8 cellular contexts compared by ENCODE assay signal in the genomic region with DNA sequence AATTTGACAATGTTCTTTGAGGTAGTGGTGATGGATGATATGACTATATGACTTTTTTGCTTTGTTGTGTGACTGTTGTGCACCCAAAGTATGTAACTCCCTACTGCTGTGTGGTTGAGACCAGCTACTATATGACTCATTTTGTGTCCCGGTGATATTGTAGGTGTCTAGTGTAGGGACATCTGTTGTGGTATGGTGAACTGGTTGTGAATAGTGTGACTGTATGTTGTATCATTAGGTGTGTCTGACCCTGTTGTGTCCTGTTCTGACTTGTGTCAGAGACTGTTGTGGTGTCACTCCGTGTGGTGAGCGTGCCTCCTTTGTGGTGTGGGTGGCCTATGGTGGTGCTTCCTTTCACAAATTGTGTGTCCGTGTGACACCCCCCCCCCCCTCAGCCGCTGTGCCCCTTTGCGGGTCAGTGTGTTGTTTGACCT. TPM values are rescaled to one million over a fixed set of nuclear protein-coding genes. Genes with fewer than 3 reads are reported as not detected.
DNase-seq lines count a peak whose midpoint lies in the region; ATAC-seq and TF ChIP-seq lines count a peak whose summit lies in the region.

No MANE protein-coding gene starts in this region.

- H3K36me3 Mint-ChIP-seq in MCF 10A (ENCODE audit: insufficient read depth, unreplicated experiment) = peaks cover 18% of the 10 kb centered on the region

- H3K4me1 ChIP-seq in cardiac muscle cell (ENCODE audit: low read depth) (peaks cover 27% of the 10 kb centered on the region), MM.1S (ENCODE audit: low read length) (peaks cover 62% of the 10 kb centered on the region), mesodermal cell (ENCODE audit: control insufficient read depth, insufficient read depth, low read length, poor library complexity, severe bottlenecking) (peaks cover 37% of the 10 kb centered on the region), uterus (peaks cover 0 to 12% of the 10 kb centered on the region in 2 donors)

- H3K27me3 Mint-ChIP-seq in MCF 10A (ENCODE audit: insufficient read depth, unreplicated experiment) = no peaks in the 10 kb centered on the region

- H3K27ac ChIP-seq in cardiac muscle cell (no peak overlapping the region), MM.1S (ENCODE audit: low read length) (peak overlapping the region; percentile 98), mesodermal cell (ENCODE audit: low read depth, low read length, severe bottlenecking) (peak overlapping the region; percentile 94), uterus (peak overlapping the region; percentile 63 to 82)

- peaks cover 45% of the 10 kb centered on the region for H3K4me1 Mint-ChIP-seq in MCF 10A (ENCODE audit: insufficient read depth, unreplicated experiment)

- peaks cover 65% of the 10 kb centered on the region for H3F3A ChIP-seq in MM.1S (ENCODE audit: insufficient read depth, low read length)

- intact Hi-C loops in Right ventricle myocardium superior (cut with DNase I) (loop anchor here (5.0 kb wide), 1 partner anchor 55 kb away; no protein-coding TSS in a partner anchor), MCF 10A (cut with micrococcal nuclease) (loop anchor here (1.0 kb wide), 1 partner anchor 11 kb away; a partner anchor contains a TSS), uterus (cut with DNase I; ENCODE audit: low total_unique reads) (no loop called here)

- no peaks in the 10 kb centered on the region for H3K36me3 ChIP-seq in cardiac muscle cell
- H3K36me3 ChIP-seq in MM.1S (replicated peaks; ENCODE audit: insufficient read depth, low read length) = no peaks in the 10 kb centered on the region
- H3K36me3 ChIP-seq in mesodermal cell (ENCODE audit: control insufficient read depth, insufficient read depth, low read length) = peaks cover 7% of the 10 kb centered on the region
- H3K36me3 ChIP-seq in uterus = no peaks in the 10 kb centered on the region

- 29 to 52% methylated on average over 1 to 2 of the region's 6 CpGs for WGBS in mesodermal cell (ENCODE audit: insufficient coverage in 2 of 2), 2 experiments

- no peaks in the 10 kb centered on the region for H3K9me3 Mint-ChIP-seq in MCF 10A (ENCODE audit: unreplicated experiment)

- no peaks in the 10 kb centered on the region for H3K27me3 ChIP-seq in cardiac muscle cell
- no peaks in the 10 kb centered on the region for H3K27me3 ChIP-seq in MM.1S (replicated peaks; ENCODE audit: insufficient read depth, low read length)
- H3K27me3 ChIP-seq in uterus = no peaks in the 10 kb centered on the region

- DNase-seq in cardiac muscle cell (ENCODE audit: low read depth in 1 of 2, low spot score in 1 of 2) (no peak), Right ventricle myocardium superior (no peak), MM.1S (peak; percentile 46), MCF 10A (ENCODE audit: unreplicated experiment) (peak; percentile 65), uterus (no peak), NCI-H2196 treated with DMSO at 0.1 percent for 48 hours (lab: John Stamatoyannopoulos, UW; ENCODE audit: unreplicated experiment) (no peak), NCI-H2227 (lab: John Stamatoyannopoulos, UW; ENCODE audit: unreplicated experiment) (no peak)

- H3K9ac ChIP-seq in MM.1S (ENCODE audit: low read length) = peak overlapping the region; percentile 93

- peak overlapping the region; percentile 52 for H3K4me3 Mint-ChIP-seq in MCF 10A (ENCODE audit: unreplicated experiment)

- H2AFZ ChIP-seq in MM.1S (ENCODE audit: low read length) = no peak overlapping the region

- POLR2A ChIA-PET in MCF 10A (lab: Yijun Ruan, JAX) = interaction anchor here (0.7 to 6.2 kb wide), 10 partner anchors 8 to 215 kb away, joined by 3 to 68 read pairs (median 8); a partner anchor contains a TSS

- peak overlapping the region; percentile 96 for H3K4me2 ChIP-seq in MM.1S (ENCODE audit: low read depth, low read length)

- H3K79me2 ChIP-seq in MM.1S (ENCODE audit: low read length) = peaks cover 21% of the 10 kb centered on the region

- no peak overlapping the region for H3K27ac Mint-ChIP-seq in MCF 10A (ENCODE audit: low read depth, unreplicated experiment)

- no peaks in the 10 kb centered on the region for H3K9me2 ChIP-seq in MM.1S (replicated peaks; ENCODE audit: insufficient read depth, low read length)

- H4K20me1 ChIP-seq in MM.1S (ENCODE audit: insufficient read depth, low read length) = no peaks in the 10 kb centered on the region

- CTCF ChIA-PET in MCF 10A (lab: Yijun Ruan, JAX) = interaction anchor here (0.8 to 16.8 kb wide), 8 partner anchors 9 to 216 kb away, joined by 3 to 321 read pairs (median 50); a partner anchor contains a TSS

- no peak for TF ChIP-seq CTCF in cardiac muscle cell (IDR thresholded peaks at IDR 0.05; ENCODE audit: low read depth, low read length)
- no peak for TF ChIP-seq CTCF in MM.1S (IDR thresholded peaks at IDR 0.05; ENCODE audit: low read length)
- no peak for TF ChIP-seq CTCF in MCF 10A (IDR thresholded peaks at IDR 0.05; ENCODE audit: unreplicated experiment)
- TF ChIP-seq CTCF in uterus (IDR thresholded peaks at IDR 0.05) = no peak

- TF ChIP-seq POLR2A in uterus (IDR thresholded peaks at IDR 0.05) = no peak

- H3K4me3 ChIP-seq in cardiac muscle cell (peak overlapping the region; percentile 12), MM.1S (ENCODE audit: low read length) (peak overlapping the region; percentile 65), mesodermal cell (ENCODE audit: extremely low read depth, insufficient read depth, low read length, poor library complexity, severe bottlenecking) (peak overlapping the region; percentile 21), uterus (peak overlapping the region in 1 of 2 donors; percentile 39)

- no TSS peak for BruUV-seq in MCF 10A (replicated peaks; lab: Mats Ljungman, UMichigan)

- ATAC-seq in Right ventricle myocardium superior (ENCODE audit: poor library complexity) = no peak

- no peaks in the 10 kb centered on the region for H3K9me3 ChIP-seq in cardiac muscle cell (ENCODE audit: low read depth)
- H3K9me3 ChIP-seq in MM.1S (replicated peaks; ENCODE audit: insufficient read depth, low read length) = no peaks in the 10 kb centered on the region
- H3K9me3 ChIP-seq in mesodermal cell (ENCODE audit: control insufficient read depth, low read length) = no peaks in the 10 kb centered on the region
- no peaks in the 10 kb centered on the region for H3K9me3 ChIP-seq in uterus

RNA-seq across cellular contexts. Expression of a gene that starts 11.2 kb away (rescaled TPM):
- total RNA-seq in cardiac muscle cell (91.9 and 122 TPM in 2 replicates), Right ventricle myocardium superior (67.3 TPM), MCF 10A (2022) (7.8 and 10.9 TPM in 2 replicates), uterus (10 to 100 TPM in 3 of 4 donors, 1 to 10 TPM in 1; 3.3 to 51.3 (median 35.0) TPM)
- 70.4 and 79.4 TPM in 2 replicates for polyA plus RNA-seq in cardiac muscle cell
- polyA plus RNA-seq in mesodermal cell (2013, experiment 1 of 2) = 118 TPM
- polyA plus RNA-seq in mesodermal cell (2013, experiment 2 of 2) = 93.8 TPM

Comparison
In these comparisons a context has a peak if more than half of its experiments do, and no peak if none do; other contexts are left out.
1. DNase-seq: peak in MM.1S (single experiment) and MCF 10A (single experiment); none in cardiac muscle cell (0 of 2), Right ventricle myocardium superior (single experiment), uterus (0 of 2), NCI-H2196 treated with DMSO at 0.1 percent for 48 hours (single experiment) and NCI-H2227 (single experiment).